ENCODE assay signal across 31 cellular contexts in genomic region chr2:32250290-32250689, GRCh38. TPM values are rescaled to one million over a fixed set of nuclear protein-coding genes. Genes with fewer than 3 reads are reported as not detected.
"Had no signal": no experiment of that assay in that cellular context is flagged by ENCODE, and none has a peak within 500 bp of the region (broad histone marks: within the 10 kb centered on the region; RNA-seq: fewer than 3 reads in every experiment).

No MANE protein-coding gene starts in this region.

- H3K36me3 ChIP-seq: ovary, thoracic aorta, thyroid gland, upper lobe of left lung, vagina had no signal

- ATAC-seq: naive thymus-derived CD8-positive, alpha-beta T cell; natural killer cell treated with Interleukin-12 subunit alpha and Interleukin-12 subunit beta and Interleukin-15 and Interleukin-18, amount 100 ng/mL, for 72 hours; psoas muscle; right cardiac atrium; sciatic nerve; stimulated activated effector memory CD8-positive, alpha-beta T cell treated with anti-CD3 and anti-CD28 coated beads, Interleukin-12 subunit alpha, Interleukin-12 subunit beta, amount 100 ng/mL, for 72 hours; stimulated activated naive B cell treated with anti-CD40 and anti-IgM and Interleukin-4, amounts not matched to agents 10 μg/mL and 1 μg/mL and 100 μg/mL, for 72 hours had no signal

- H3K27ac ChIP-seq: ovary, parathyroid adenoma, psoas muscle, skin epidermis, stomach, thoracic aorta, thyroid gland, tibial nerve, upper lobe of left lung, vagina had no signal

- H2AFZ ChIP-seq: parathyroid adenoma had no signal

- H3K9me3 ChIP-seq: ovary, psoas muscle, stomach, thoracic aorta, thyroid gland, tibial nerve, upper lobe of left lung, vagina had no signal

- FAIRE-seq: urothelium cell line had no signal

- H3K79me2 ChIP-seq: parathyroid adenoma had no signal

- DNase-seq: naive thymus-derived CD8-positive, alpha-beta T cell; nephron progenitor cell; occipital lobe; ovary; posterior cingulate gyrus; psoas muscle; right cardiac atrium; stimulated activated CD4-positive, alpha-beta T cell treated with anti-CD3 and anti-CD28 coated beads, Interleukin-15, amount 100 ng/mL, for 24 hours; stimulated activated CD4-positive, alpha-beta T cell treated with anti-CD3 and anti-CD28 coated beads, Interleukin-2, amount 100 ng/mL, for 24 hours; stimulated activated CD4-positive, alpha-beta T cell treated with anti-CD3 and anti-CD28 coated beads, Interleukin-2, amount 100 ng/mL, for 48 hours; stimulated activated CD4-positive, alpha-beta T cell treated with anti-CD3 and anti-CD28 coated beads, Interleukin-4, amount 100 ng/mL, for 24 hours; stimulated activated naive B cell treated with anti-CD40 and anti-IgM and Interleukin-4, amounts not matched to agents 10 μg/mL and 1 μg/mL and 100 μg/mL, for 72 hours; stimulated activated naive CD4-positive, alpha-beta T cell treated with Interleukin-2 at 50 U/mL for 16 hours; stomach; thyroid gland; trophoblast cell; upper lobe of left lung had no signal

- H3K27me3 ChIP-seq: ovary, stomach, thyroid gland, tibial nerve, upper lobe of left lung, vagina had no signal

- H3K4me1 ChIP-seq: parathyroid adenoma, psoas muscle, thyroid gland, tibial nerve, upper lobe of left lung, vagina had no signal

- H3K4me3 ChIP-seq: ovary, psoas muscle, skin epidermis, smooth muscle cell, stomach, thoracic aorta, thyroid gland, tibial nerve, upper lobe of left lung, vagina had no signal

- H3K9ac ChIP-seq: parathyroid adenoma had no signal

- H3K4me2 ChIP-seq: smooth muscle cell had no signal

RNA-seq across cellular contexts. Expression of gene NLRC4, which starts 14.4 kb away (rescaled TPM):
- total RNA-seq: naive thymus-derived CD8-positive, alpha-beta T cell; natural killer cell treated with Interleukin-12 subunit alpha and Interleukin-12 subunit beta and Interleukin-15 and Interleukin-18, amount 100 ng/mL, for 72 hours; neural crest cell; osteoblast; progenitor cell of endocrine pancreas; renal cortical epithelial cell; smooth muscle cell had no signal
